In the genomic region with DNA sequence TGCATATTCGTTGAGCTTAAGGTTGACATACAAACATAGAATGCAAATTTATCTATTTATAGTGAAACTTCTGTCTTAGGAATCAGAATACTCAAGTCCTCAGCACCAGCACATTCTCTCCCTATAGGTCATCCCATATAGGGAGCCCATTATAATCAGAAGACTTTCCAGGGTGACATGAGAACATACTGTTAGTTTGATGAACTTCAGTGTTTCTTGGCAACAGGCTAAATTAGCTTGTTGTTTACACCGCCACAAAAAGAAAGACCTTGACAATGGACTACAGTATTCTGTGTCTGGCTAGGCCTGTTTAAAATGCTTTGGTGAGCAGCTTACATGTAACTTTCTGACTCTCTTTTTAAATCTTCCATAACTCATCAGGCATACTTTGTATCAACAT, we compare ENCODE assay signal across 4 cellular contexts.
"Had no signal": no experiment of that assay in that cellular context is flagged by ENCODE, and none has a peak within 500 bp of the region (broad histone marks: within the 10 kb centered on the region; RNA-seq: fewer than 3 reads in every experiment).

No MANE protein-coding gene starts in this region.

- H3K4me1 Mint-ChIP-seq: GM23338 had no signal

- H3K27ac Mint-ChIP-seq: GM23338, H9 had no signal

- H3K4me3 Mint-ChIP-seq: GM23338, H9 had no signal

- ATAC-seq: GM23338 had no signal

- H3K4me3 ChIP-seq: GM23338 had no signal

- DNase-seq: H9, HCEC 1CT, IMR-90 had no signal

- H3K9me3 Mint-ChIP-seq: GM23338, H9 had no signal
